32 cellular contexts compared by ENCODE assay signal in genomic region chr4:53832549-53832948, GRCh38.
"Had no signal": no experiment of that assay in that cellular context is flagged by ENCODE, and none has a peak within 500 bp of the region (broad histone marks: within the 10 kb centered on the region; RNA-seq: fewer than 3 reads in every experiment).

No MANE protein-coding gene starts in this region.

- H3K4me1 ChIP-seq: adrenal gland, body of pancreas, breast epithelium had no signal

- H3K4me3 ChIP-seq: adrenal gland, body of pancreas, breast epithelium had no signal

- H3K27me3 Mint-ChIP-seq: activated CD4-positive, alpha-beta T cell treated with anti-CD3 and anti-CD28 coated beads, Interleukin-2, amount 10 ng/mL, durations not matched to agents 24 days and 14 days had no signal

- H3K4me1 Mint-ChIP-seq: activated B cell treated with CpG ODN at 0.5 μM for 24 hours; activated CD4-positive, alpha-beta T cell treated with anti-CD3 and anti-CD28 coated beads, Interleukin-2, amount 10 ng/mL, durations not matched to agents 24 days and 14 days; activated naive CD8-positive, alpha-beta T cell treated with anti-CD3 and anti-CD28 coated beads for 36 hours; activated T-helper 17 cell treated with anti-CD3 and anti-CD28 coated beads, Interleukin-2, amount 50 U/mL, for 72 hours had no signal

- H3K36me3 Mint-ChIP-seq: activated CD4-positive, alpha-beta memory T cell treated with anti-CD3 and anti-CD28 coated beads for 36 hours; activated naive CD8-positive, alpha-beta T cell treated with anti-CD3 and anti-CD28 coated beads for 36 hours had no signal

- H3K9me3 ChIP-seq: adrenal gland had no signal

- H3K4me3 Mint-ChIP-seq: activated B cell treated with CpG ODN at 0.5 μM for 24 hours; activated CD4-positive, alpha-beta memory T cell treated with anti-CD3 and anti-CD28 coated beads for 36 hours; activated CD4-positive, alpha-beta T cell treated with anti-CD3 and anti-CD28 coated beads, Interleukin-2, amount 10 ng/mL, durations not matched to agents 24 days and 14 days; activated CD8-positive, alpha-beta T cell treated with anti-CD3 and anti-CD28 coated beads for 36 hours; activated naive CD4-positive, alpha-beta T cell treated with anti-CD3 and anti-CD28 coated beads for 36 hours; activated naive CD8-positive, alpha-beta T cell treated with anti-CD3 and anti-CD28 coated beads for 36 hours; activated T-cell treated with anti-CD3 and anti-CD28 coated beads, Interleukin-2, amount 50 U/mL, for 4 hours; activated T-cell treated with anti-CD3 and anti-CD28 coated beads, Interleukin-2, amount 50 U/mL, for 72 hours; activated T-helper 1 cell treated with anti-CD3 and anti-CD28 coated beads, Interleukin-12 subunit alpha, Interleukin-12 subunit beta, Interleukin-2, Interleukin-4 antibody, amounts not matched to agents 30 ng/mL and 10 ng/mL and 1 ng/mL, durations not matched to agents 14 hours and 24 hours and 36 hours; activated T-helper 17 cell treated with anti-CD3 and anti-CD28 coated beads, Interleukin-2, amount 50 U/mL, for 72 hours; T-helper 2 cell treated with Interferon-gamma antibody and Interleukin-4, amounts not matched to agents 5 μg/mL and 100 μg/mL, for 36 hours had no signal

- H3K27ac ChIP-seq: adrenal gland, body of pancreas, brain microvascular endothelial cell, breast epithelium had no signal

- H3K27me3 ChIP-seq: adrenal gland, body of pancreas, brain microvascular endothelial cell, breast epithelium had no signal

- H3K27ac Mint-ChIP-seq: activated B cell treated with CpG ODN at 0.5 μM for 24 hours; activated CD4-positive, alpha-beta memory T cell treated with anti-CD3 and anti-CD28 coated beads for 36 hours; activated CD4-positive, alpha-beta T cell treated with anti-CD3 and anti-CD28 coated beads, Interleukin-2, amount 10 ng/mL, durations not matched to agents 24 days and 14 days; activated CD8-positive, alpha-beta T cell treated with anti-CD3 and anti-CD28 coated beads for 36 hours; activated naive CD4-positive, alpha-beta T cell treated with anti-CD3 and anti-CD28 coated beads for 36 hours; activated naive CD4-positive, alpha-beta T cell treated with anti-CD3 and anti-CD28 coated beads, Interleukin-2, amount 50 U/mL, for 72 hours; activated naive CD8-positive, alpha-beta T cell treated with anti-CD3 and anti-CD28 coated beads for 36 hours; activated T-cell treated with anti-CD3 and anti-CD28 coated beads, Interleukin-2, amount 50 U/mL, for 72 hours; activated T-helper 1 cell treated with anti-CD3 and anti-CD28 coated beads, Interleukin-12 subunit alpha, Interleukin-12 subunit beta, Interleukin-2, Interleukin-4 antibody, amounts not matched to agents 30 ng/mL and 10 ng/mL and 1 ng/mL, durations not matched to agents 14 hours and 24 hours and 36 hours; activated T-helper 17 cell treated with anti-CD3 and anti-CD28 coated beads, Interleukin-2, amount 50 U/mL, for 72 hours; T-helper 2 cell treated with Interferon-gamma antibody and Interleukin-4, amounts not matched to agents 5 μg/mL and 100 μg/mL, for 36 hours had no signal

- ATAC-seq: activated CD8-positive, alpha-beta T cell treated with anti-CD3 and anti-CD28 coated beads for 36 hours; activated naive CD4-positive, alpha-beta T cell treated with anti-CD3 and anti-CD28 coated beads, Interleukin-2, amount 50 U/mL, for 72 hours; activated T-cell treated with anti-CD3 and anti-CD28 coated beads, Interleukin-2, amount 50 U/mL, for 4 hours; activated T-cell treated with anti-CD3 and anti-CD28 coated beads, Interleukin-2, amount 50 U/mL, for 72 hours; activated T-helper 17 cell treated with anti-CD3 and anti-CD28 coated beads, Interleukin-2, amount 50 U/mL, for 72 hours; body of pancreas had no signal

- DNase-seq: activated B cell treated with CpG ODN at 0.5 μM for 24 hours; activated CD4-positive, alpha-beta memory T cell treated with anti-CD3 and anti-CD28 coated beads for 36 hours; activated CD4-positive, alpha-beta T cell treated with anti-CD3 and anti-CD28 coated beads for 4 hours; activated CD4-positive, alpha-beta T cell treated with anti-CD3 and anti-CD28 coated beads, Interleukin-2, amount 10 ng/mL, durations not matched to agents 24 days and 14 days; activated CD4-positive, alpha-beta T cell treated with anti-CD3 and anti-CD28 coated beads, Interleukin-2, amount 50 U/mL, for 1 hour; activated CD4-positive, alpha-beta T cell treated with anti-CD3 and anti-CD28 coated beads, Interleukin-2, amount 50 U/mL, for 4 hours; activated CD4-positive, CD25-positive, alpha-beta regulatory T cell treated with anti-CD3 and anti-CD28 coated beads, Interleukin-2, amount 50 U/mL, for 72 hours; activated CD8-positive, alpha-beta memory T cell treated with anti-CD3 and anti-CD28 coated beads, Interleukin-2, amount 50 U/mL, for 4 hours; activated CD8-positive, alpha-beta T cell treated with anti-CD3 and anti-CD28 coated beads for 36 hours; activated effector memory CD4-positive, alpha-beta T cell treated with anti-CD3 and anti-CD28 coated beads, Interleukin-2, amount 50 U/mL, for 16 hours; activated gamma-delta T cell treated with Interleukin-2 at 50 U/mL for 16 hours; activated naive CD4-positive, alpha-beta T cell; activated naive CD4-positive, alpha-beta T cell treated with anti-CD3 and anti-CD28 coated beads for 36 hours; activated naive CD4-positive, alpha-beta T cell treated with anti-CD3 and anti-CD28 coated beads, Interleukin-2, amount 50 U/mL, for 16 hours; activated naive CD8-positive, alpha-beta T cell treated with anti-CD3 and anti-CD28 coated beads for 36 hours; activated T-cell treated with anti-CD3 and anti-CD28 coated beads for 4 hours; activated T-cell treated with anti-CD3 and anti-CD28 coated beads, Interleukin-2, amount 50 U/mL, for 1 hour; activated T-cell treated with anti-CD3 and anti-CD28 coated beads, Interleukin-2, amount 50 U/mL, for 4 hours; activated T-cell treated with anti-CD3 and anti-CD28 coated beads, Interleukin-2, amount 50 U/mL, for 72 hours; adrenal gland; amniotic stem cell; aorta; body of pancreas; brain microvascular endothelial cell; central memory CD4-positive, alpha-beta T cell; T-helper 2 cell; T-helper 9 cell had no signal

- H3K36me3 ChIP-seq: adrenal gland, brain microvascular endothelial cell, breast epithelium had no signal
